Comparison of ENCODE assay signal across 10 cellular contexts in the genomic region with DNA sequence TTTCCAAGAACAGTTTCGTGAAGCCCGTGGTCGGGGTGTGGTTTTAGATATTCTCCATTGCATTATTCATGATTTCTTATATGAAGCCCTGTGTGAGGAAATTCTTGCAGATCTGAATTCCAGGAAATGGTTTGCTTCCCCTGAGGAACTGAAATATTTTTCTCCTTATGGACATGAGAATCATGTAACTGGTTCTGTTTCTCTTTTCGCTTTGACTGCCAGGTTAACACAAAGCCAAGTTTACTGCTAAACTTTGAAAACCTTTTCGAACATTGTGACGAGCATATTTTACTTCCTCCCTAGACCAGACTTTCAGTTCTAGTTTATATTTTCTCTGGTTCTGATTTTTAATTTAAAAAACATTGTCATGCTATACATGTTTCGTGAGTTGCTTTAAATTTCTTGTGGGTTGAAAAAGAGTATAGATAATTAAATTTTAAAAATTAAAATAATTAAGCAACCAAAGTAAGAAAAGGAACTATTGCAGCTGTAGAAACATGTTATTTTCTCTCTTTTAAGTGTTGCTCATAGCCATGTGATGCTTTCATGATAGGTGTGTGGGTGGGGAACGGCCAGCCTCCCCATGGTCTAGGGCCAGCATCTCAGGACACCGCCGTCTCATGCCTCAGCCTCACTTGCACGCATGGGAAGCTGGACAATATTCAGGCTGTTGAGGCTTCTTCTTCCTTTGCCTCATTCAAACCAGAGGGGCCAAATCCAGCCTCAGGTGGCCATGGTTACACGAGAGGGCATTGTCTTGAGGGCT.
DNase-seq lines count a peak whose midpoint lies in the region; ATAC-seq and TF ChIP-seq lines count a peak whose summit lies in the region.
"Had no signal": no experiment of that assay in that cellular context is flagged by ENCODE, and none has a peak within 500 bp of the region (broad histone marks: within the 10 kb centered on the region; RNA-seq: fewer than 3 reads in every experiment).

No MANE protein-coding gene starts in this region.

- peaks cover 0 to 6% of the 10 kb centered on the region in 2 donors for H3K4me1 ChIP-seq in left lung

- ATAC-seq in GM21619 (IDR thresholded peaks at IDR 0.05; ENCODE audit: unreplicated experiment) (peak; percentile 81), HG03520 (IDR thresholded peaks at IDR 0.05; ENCODE audit: unreplicated experiment) (peak; percentile 94), left lung (peak; percentile 53)

- no peaks in the 10 kb centered on the region for H3K9me3 ChIP-seq in left lung

- H3K36me3 ChIP-seq in left lung = no peaks in the 10 kb centered on the region

- H3K27me3 ChIP-seq in left lung = no peaks in the 10 kb centered on the region

- no peak overlapping the region for H3K4me3 ChIP-seq in left lung
- H3K4me3 ChIP-seq: lung had no signal

- H3K27ac ChIP-seq in left lung = peak overlapping the region in 1 of 2 donors; percentile 45

- TF ChIP-seq CTCF in left lung (IDR thresholded peaks at IDR 0.05) = no peak

- DNase-seq in left lung = peak in 1 of 2 donors; percentile 50
- DNase-seq in NCI-H1694 (lab: John Stamatoyannopoulos, UW) = no peak
- DNase-seq in DMS 273 treated with DMSO at 0.1 percent for 48 hours (lab: John Stamatoyannopoulos, UW) = no peak
- no peak for DNase-seq in NCI-H2171 (lab: John Stamatoyannopoulos, UW)
- DNase-seq in NCI-H1092 (lab: John Stamatoyannopoulos, UW) = no peak
- DNase-seq: stimulated activated CD4-positive, alpha-beta T cell treated with anti-CD3 and anti-CD28 coated beads, Interleukin-4, amount 100 ng/mL, for 1 hour had no signal

- TF ChIP-seq POLR2A in GM15510 (IDR thresholded peaks at IDR 0.05; ENCODE audit: borderline replicate concordance, extremely low read depth, insufficient read length) = peak; percentile 17

- intact Hi-C loops in left lung (cut with DNase I) = no loop called here
